Comparison of ENCODE assay signal across 1 cellular context in the genomic region with DNA sequence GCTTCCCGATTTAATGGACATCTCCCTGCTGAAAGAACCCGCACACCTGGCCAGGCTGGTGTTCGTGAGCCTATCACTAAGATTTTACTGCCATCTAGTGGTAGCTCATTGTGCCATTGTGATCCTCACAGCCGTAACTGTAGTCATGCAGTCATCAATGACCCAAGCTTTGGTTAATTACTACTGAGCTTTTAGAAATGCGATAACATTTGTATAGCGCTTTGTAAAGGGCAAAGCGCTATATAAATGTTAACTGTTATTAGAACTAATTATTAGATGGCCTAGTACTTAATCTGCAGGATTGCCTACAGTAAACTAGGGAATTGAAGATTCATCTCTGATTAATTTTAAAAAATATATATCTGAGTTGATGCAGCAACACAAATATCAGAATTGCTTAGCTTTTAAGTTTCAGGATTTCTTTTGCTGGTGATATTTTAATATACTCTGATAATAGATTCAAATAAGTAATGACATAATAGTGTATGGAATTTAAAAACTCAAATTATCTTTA.
TF ChIP-seq lines count a peak whose summit lies in the region.

No MANE protein-coding gene starts in this region.

TF ChIP-seq in GM23338, 12 proteins besides CTCF, POLR2A, EP300 and RAD21 (continued from another document):
- TF ChIP-seq, protein P1, sequence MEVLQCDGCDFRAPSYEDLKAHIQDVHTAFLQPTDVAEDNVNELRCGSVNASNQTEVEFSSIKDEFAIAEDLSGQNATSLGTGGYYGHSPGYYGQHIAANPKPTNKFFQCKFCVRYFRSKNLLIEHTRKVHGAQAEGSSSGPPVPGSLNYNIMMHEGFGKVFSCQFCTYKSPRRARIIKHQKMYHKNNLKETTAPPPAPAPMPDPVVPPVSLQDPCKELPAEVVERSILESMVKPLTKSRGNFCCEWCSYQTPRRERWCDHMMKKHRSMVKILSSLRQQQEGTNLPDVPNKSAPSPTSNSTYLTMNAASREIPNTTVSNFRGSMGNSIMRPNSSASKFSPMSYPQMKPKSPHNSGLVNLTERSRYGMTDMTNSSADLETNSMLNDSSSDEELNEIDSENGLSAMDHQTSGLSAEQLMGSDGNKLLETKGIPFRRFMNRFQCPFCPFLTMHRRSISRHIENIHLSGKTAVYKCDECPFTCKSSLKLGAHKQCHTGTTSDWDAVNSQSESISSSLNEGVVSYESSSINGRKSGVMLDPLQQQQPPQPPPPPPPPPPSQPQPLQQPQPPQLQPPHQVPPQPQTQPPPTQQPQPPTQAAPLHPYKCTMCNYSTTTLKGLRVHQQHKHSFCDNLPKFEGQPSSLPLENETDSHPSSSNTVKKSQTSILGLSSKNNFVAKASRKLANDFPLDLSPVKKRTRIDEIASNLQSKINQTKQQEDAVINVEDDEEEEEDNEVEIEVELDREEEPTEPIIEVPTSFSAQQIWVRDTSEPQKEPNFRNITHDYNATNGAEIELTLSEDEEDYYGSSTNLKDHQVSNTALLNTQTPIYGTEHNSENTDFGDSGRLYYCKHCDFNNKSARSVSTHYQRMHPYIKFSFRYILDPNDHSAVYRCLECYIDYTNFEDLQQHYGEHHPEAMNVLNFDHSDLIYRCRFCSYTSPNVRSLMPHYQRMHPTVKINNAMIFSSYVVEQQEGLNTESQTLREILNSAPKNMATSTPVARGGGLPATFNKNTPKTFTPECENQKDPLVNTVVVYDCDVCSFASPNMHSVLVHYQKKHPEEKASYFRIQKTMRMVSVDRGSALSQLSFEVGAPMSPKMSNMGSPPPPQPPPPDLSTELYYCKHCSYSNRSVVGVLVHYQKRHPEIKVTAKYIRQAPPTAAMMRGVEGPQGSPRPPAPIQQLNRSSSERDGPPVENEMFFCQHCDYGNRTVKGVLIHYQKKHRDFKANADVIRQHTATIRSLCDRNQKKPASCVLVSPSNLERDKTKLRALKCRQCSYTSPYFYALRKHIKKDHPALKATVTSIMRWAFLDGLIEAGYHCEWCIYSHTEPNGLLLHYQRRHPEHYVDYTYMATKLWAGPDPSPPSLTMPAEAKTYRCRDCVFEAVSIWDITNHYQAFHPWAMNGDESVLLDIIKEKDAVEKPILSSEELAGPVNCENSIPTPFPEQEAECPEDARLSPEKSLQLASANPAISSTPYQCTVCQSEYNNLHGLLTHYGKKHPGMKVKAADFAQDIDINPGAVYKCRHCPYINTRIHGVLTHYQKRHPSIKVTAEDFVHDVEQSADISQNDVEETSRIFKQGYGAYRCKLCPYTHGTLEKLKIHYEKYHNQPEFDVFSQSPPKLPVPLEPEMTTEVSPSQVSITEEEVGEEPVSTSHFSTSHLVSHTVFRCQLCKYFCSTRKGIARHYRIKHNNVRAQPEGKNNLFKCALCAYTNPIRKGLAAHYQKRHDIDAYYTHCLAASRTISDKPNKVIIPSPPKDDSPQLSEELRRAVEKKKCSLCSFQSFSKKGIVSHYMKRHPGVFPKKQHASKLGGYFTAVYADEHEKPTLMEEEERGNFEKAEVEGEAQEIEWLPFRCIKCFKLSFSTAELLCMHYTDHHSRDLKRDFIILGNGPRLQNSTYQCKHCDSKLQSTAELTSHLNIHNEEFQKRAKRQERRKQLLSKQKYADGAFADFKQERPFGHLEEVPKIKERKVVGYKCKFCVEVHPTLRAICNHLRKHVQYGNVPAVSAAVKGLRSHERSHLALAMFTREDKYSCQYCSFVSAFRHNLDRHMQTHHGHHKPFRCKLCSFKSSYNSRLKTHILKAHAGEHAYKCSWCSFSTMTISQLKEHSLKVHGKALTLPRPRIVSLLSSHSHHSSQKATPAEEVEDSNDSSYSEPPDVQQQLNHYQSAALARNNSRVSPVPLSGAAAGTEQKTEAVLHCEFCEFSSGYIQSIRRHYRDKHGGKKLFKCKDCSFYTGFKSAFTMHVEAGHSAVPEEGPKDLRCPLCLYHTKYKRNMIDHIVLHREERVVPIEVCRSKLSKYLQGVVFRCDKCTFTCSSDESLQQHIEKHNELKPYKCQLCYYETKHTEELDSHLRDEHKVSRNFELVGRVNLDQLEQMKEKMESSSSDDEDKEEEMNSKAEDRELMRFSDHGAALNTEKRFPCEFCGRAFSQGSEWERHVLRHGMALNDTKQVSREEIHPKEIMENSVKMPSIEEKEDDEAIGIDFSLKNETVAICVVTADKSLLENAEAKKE (CRISPR knock-in tag; IDR thresholded peaks at IDR 0.05), result no peak
- no peak for TF ChIP-seq STAT1 (IDR thresholded peaks at IDR 0.05; ENCODE audit: unreplicated experiment)
TF ChIP-seq in GM23338: peak in this region for 0.
